ENCODE assay signal across 1 cellular context in genomic region chr5:134561871-134562296, GRCh38.
TF ChIP-seq lines count a peak whose summit lies in the region.

No MANE protein-coding gene starts in this region.

TF ChIP-seq in K562, 482 proteins besides CTCF, POLR2A, EP300 and RAD21 (continued from another document):
- TF ChIP-seq ZNF449 (CRISPR knock-in tag; IDR thresholded peaks at IDR 0.05), result no peak
- TF ChIP-seq C11orf30 (IDR thresholded peaks at IDR 0.05; ENCODE audit: low read depth), result peak; percentile 83
- TF ChIP-seq, protein P1, sequence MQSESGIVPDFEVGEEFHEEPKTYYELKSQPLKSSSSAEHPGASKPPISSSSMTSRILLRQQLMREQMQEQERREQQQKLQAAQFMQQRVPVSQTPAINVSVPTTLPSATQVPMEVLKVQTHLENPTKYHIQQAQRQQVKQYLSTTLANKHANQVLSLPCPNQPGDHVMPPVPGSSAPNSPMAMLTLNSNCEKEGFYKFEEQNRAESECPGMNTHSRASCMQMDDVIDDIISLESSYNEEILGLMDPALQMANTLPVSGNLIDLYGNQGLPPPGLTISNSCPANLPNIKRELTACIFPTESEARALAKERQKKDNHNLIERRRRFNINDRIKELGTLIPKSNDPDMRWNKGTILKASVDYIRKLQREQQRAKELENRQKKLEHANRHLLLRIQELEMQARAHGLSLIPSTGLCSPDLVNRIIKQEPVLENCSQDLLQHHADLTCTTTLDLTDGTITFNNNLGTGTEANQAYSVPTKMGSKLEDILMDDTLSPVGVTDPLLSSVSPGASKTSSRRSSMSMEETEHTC (IDR thresholded peaks at IDR 0.05), result no peak
- no peak for TF ChIP-seq ARID2 (IDR thresholded peaks at IDR 0.05)
- TF ChIP-seq MEIS2 (IDR thresholded peaks at IDR 0.05; ENCODE audit: partially characterized antibody), result no peak
- peak; percentile 65 for TF ChIP-seq MAFG (tag; conservative IDR thresholded peaks at IDR 0.05)
- no peak for TF ChIP-seq NCOA2 (IDR thresholded peaks at IDR 0.05; ENCODE audit: partially characterized antibody in 2 of 2)
